In genomic region chr17:64455993-64456885, GRCh38 we compare ENCODE assay signal across 1 cellular context.
TF ChIP-seq lines count a peak whose summit lies in the region.

No MANE protein-coding gene starts in this region.

TF ChIP-seq in K562, 482 proteins besides CTCF, POLR2A, EP300 and RAD21:
- no peak for TF ChIP-seq ZNF121 (CRISPR knock-in tag; conservative IDR thresholded peaks at IDR 0.05)
- TF ChIP-seq, protein P1, sequence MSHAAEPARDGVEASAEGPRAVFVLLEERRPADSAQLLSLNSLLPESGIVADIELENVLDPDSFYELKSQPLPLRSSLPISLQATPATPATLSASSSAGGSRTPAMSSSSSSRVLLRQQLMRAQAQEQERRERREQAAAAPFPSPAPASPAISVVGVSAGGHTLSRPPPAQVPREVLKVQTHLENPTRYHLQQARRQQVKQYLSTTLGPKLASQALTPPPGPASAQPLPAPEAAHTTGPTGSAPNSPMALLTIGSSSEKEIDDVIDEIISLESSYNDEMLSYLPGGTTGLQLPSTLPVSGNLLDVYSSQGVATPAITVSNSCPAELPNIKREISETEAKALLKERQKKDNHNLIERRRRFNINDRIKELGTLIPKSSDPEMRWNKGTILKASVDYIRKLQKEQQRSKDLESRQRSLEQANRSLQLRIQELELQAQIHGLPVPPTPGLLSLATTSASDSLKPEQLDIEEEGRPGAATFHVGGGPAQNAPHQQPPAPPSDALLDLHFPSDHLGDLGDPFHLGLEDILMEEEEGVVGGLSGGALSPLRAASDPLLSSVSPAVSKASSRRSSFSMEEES (CRISPR knock-in tag; IDR thresholded peaks at IDR 0.05): peak; percentile 70
- TF ChIP-seq ETV6 (IDR thresholded peaks at IDR 0.05; ENCODE audit: borderline replicate concordance in 1 of 2, low read depth in 2 of 2, low read length in 1 of 2): peak in 1 of 2 experiments; percentile 68; a peak in 1 of 4 replicates
- no peak for TF ChIP-seq ETV6 (CRISPR knock-in tag; IDR thresholded peaks at IDR 0.05; ENCODE audit: borderline replicate concordance)
- TF ChIP-seq SPI1 (IDR thresholded peaks at IDR 0.05; ENCODE audit: borderline replicate concordance, low read depth, low read length): 0 out of 2 replicates have a peak, but pooled peaks have one; percentile 8
- 0 out of 2 replicates have a peak, but pooled peaks have one; percentile 6 for TF ChIP-seq BCOR (IDR thresholded peaks at IDR 0.05)
